ENCODE assay signal across 1 cellular context in genomic region chr3:47017504-47018268, GRCh38.
TF ChIP-seq lines count a peak whose summit lies in the region.

No MANE protein-coding gene starts in this region.

TF ChIP-seq in IMR-90, 13 proteins besides CTCF, POLR2A, EP300 and RAD21 (continued from another document):
- TF ChIP-seq CEBPB (IDR thresholded peaks at IDR 0.05; ENCODE audit: low read depth, low read length), result no peak
TF ChIP-seq in IMR-90: peak in this region for 0.
